13 cellular contexts compared by ENCODE assay signal in genomic region chr3:197790033-197790432, GRCh38. TPM values are rescaled to one million over a fixed set of nuclear protein-coding genes. Genes with fewer than 3 reads are reported as not detected.
DNase-seq lines count a peak whose midpoint lies in the region; FAIRE-seq and TF ChIP-seq lines count a peak whose summit lies in the region.
"Had no signal": no experiment of that assay in that cellular context is flagged by ENCODE, and none has a peak within 500 bp of the region (broad histone marks: within the 10 kb centered on the region; RNA-seq: fewer than 3 reads in every experiment).

No MANE protein-coding gene starts in this region.

- H3K27me3 ChIP-seq in GM06990 (replicated peaks; ENCODE audit: control insufficient read depth, insufficient read depth, low read length), result no peaks in the 10 kb centered on the region
- H3K27me3 ChIP-seq: brain microvascular endothelial cell, Peyer's patch had no signal

- H3K27me3 Mint-ChIP-seq in chondrocyte (ENCODE audit: low read depth) (no peaks in the 10 kb centered on the region), osteocyte (ENCODE audit: unreplicated experiment) (no peaks in the 10 kb centered on the region)

- TF ChIP-seq CTCF in GM06990 (IDR thresholded peaks at IDR 0.05; ENCODE audit: insufficient read depth, low read length, poor library complexity, severe bottlenecking) (no peak), chondrocyte (IDR thresholded peaks at IDR 0.05) (no peak), osteocyte (IDR thresholded peaks at IDR 0.05) (no peak)

- H3K36me3 ChIP-seq in GM06990 (ENCODE audit: control insufficient read depth, insufficient read depth, low read length), result no peaks in the 10 kb centered on the region; the same call in 1 of the 2 replicates

- no peak for TF ChIP-seq POLR2A in GM12892 (IDR thresholded peaks at IDR 0.05; ENCODE audit: low read depth, low read length)

- no peak for DNase-seq in GM06990 (ENCODE audit: extremely low read depth, insufficient read length)
- DNase-seq in NAMALWA (ENCODE audit: low spot score), result peak; percentile 34
- no peak for DNase-seq in chondrocyte (ENCODE audit: low spot score)
- DNase-seq in osteocyte (ENCODE audit: extremely low spot score, unreplicated experiment), result no peak
- DNase-seq in stimulated activated CD4-positive, alpha-beta T cell treated with anti-CD3 and anti-CD28 coated beads, Interleukin-4, amount 100 ng/mL, for 24 hours, result no peak
- DNase-seq in GM12892 (ENCODE audit: insufficient read length), result no peak
- no peak for DNase-seq in pons (ENCODE audit: low spot score)
- DNase-seq in NCI-H524 (lab: John Stamatoyannopoulos, UW), result no peak
- DNase-seq: activated CD4-positive, alpha-beta T cell treated with anti-CD3 and anti-CD28 coated beads for 1 hour; brain microvascular endothelial cell; kidney; NCI-H1694; Peyer's patch had no signal

- peak overlapping the region; percentile 94 for H3K4me3 Mint-ChIP-seq in chondrocyte (ENCODE audit: unreplicated experiment)
- H3K4me3 Mint-ChIP-seq in osteocyte (ENCODE audit: unreplicated experiment), result peak overlapping the region; percentile 97

- H3K4me1 Mint-ChIP-seq in chondrocyte (ENCODE audit: low read depth) (peaks cover 30% of the 10 kb centered on the region), osteocyte (ENCODE audit: unreplicated experiment) (peaks cover 29% of the 10 kb centered on the region)

- H3K9me3 Mint-ChIP-seq in chondrocyte (ENCODE audit: low read depth) (no peaks in the 10 kb centered on the region), osteocyte (ENCODE audit: unreplicated experiment) (no peaks in the 10 kb centered on the region)

- H3K4me3 ChIP-seq in GM06990 (replicated peaks; ENCODE audit: low read depth, low read length), result peak overlapping the region; percentile 79

- H3K36me3 Mint-ChIP-seq in chondrocyte (ENCODE audit: low read depth) (no peaks in the 10 kb centered on the region), osteocyte (ENCODE audit: unreplicated experiment) (peaks cover 4% of the 10 kb centered on the region)

- H3K27ac Mint-ChIP-seq in chondrocyte (ENCODE audit: unreplicated experiment) (no peak overlapping the region), osteocyte (ENCODE audit: unreplicated experiment) (peak overlapping the region; percentile 98)

- no peak for FAIRE-seq in GM12892 (lab: Jason Lieb, UNC)
- FAIRE-seq: kidney had no signal

RNA-seq across cellular contexts. Expression of gene LRCH3, which starts 1.0 kb away (rescaled TPM):
- total RNA-seq in chondrocyte (41.7 to 59.9 TPM (median 49.8 TPM) in 3 replicates), osteocyte (70.2 and 73.1 TPM in 2 replicates)
- polyA plus RNA-seq in GM12892 (2012; ENCODE audit: missing spikeins), result 32.9 TPM

RNA-seq across cellular contexts. Expression of gene FYTTD1, which starts 40.4 kb away (rescaled TPM):
- total RNA-seq in chondrocyte, result 73.6 to 83.3 TPM (median 74.2 TPM) in 3 replicates
- total RNA-seq in osteocyte, result 67.2 and 84.3 TPM in 2 replicates
- polyA plus RNA-seq in GM12892 (2012; ENCODE audit: missing spikeins), result 56.0 TPM

RNA-seq across cellular contexts. Expression of gene RUBCN, which starts 53.3 kb away (rescaled TPM):
- total RNA-seq in chondrocyte (27.2 to 32.3 TPM (median 31.2 TPM) in 3 replicates), osteocyte (30.3 and 30.7 TPM in 2 replicates)
- 22.6 TPM for polyA plus RNA-seq in GM12892 (2012; ENCODE audit: missing spikeins)
